ENCODE assay signal across 8 cellular contexts in the genomic region with DNA sequence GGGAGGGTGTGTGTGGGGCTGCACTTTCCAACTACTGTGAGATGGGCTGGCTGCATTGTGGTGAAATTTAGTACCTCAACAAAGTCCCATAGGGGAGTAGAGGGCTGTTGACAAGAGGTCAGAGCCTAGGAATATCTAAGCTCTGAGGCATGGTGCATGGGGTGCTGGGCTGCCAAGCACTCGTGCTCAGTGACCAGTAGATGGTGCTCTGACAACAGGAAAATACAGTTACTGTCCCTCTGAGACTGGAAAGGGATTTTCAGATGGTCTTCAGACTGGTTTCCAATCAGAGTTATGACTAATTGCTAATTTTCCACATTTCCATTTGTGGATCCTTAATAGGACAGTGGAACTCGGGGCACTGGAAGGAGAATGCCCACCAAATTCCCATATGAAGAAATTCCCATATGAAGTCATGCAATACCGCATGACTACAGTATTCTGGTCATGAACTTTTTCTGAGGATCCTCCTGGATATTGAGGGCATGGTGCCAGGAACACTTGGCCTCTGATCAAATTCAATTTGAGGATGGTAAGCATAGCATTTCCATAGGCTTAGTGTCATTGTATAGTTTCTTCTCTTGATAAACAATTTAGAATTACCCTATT. TPM values are rescaled to one million over a fixed set of nuclear protein-coding genes. Genes with fewer than 3 reads are reported as not detected.
DNase-seq lines count a peak whose midpoint lies in the region; ATAC-seq, FAIRE-seq and TF ChIP-seq lines count a peak whose summit lies in the region.

No MANE protein-coding gene starts in this region.

- no peaks in the 10 kb centered on the region for H3K36me3 ChIP-seq in CD4-positive, alpha-beta memory T cell (ENCODE audit: insufficient read depth, low read length)
- no peaks in the 10 kb centered on the region for H3K36me3 ChIP-seq in osteoblast (ENCODE audit: insufficient read depth, low read length)

- intact Hi-C loops in CD4-positive, alpha-beta memory T cell (cut with micrococcal nuclease) = loop anchor here (1.0 to 2.0 kb wide), 3 partner anchors 458 to 918 kb away; no protein-coding TSS in a partner anchor

- no peaks in the 10 kb centered on the region for H3K9me3 ChIP-seq in CD4-positive, alpha-beta memory T cell (ENCODE audit: control insufficient read depth in 1 of 2, low read length in 2 of 2)
- no peaks in the 10 kb centered on the region for H3K9me3 ChIP-seq in osteoblast (ENCODE audit: low read depth, low read length)

- no peak overlapping the region for H3K4me2 ChIP-seq in osteoblast (ENCODE audit: insufficient read depth, low read length)

- H3K27me3 Mint-ChIP-seq in CD4-positive, alpha-beta memory T cell = peaks cover 24 to 27% of the 10 kb centered on the region in 2 donors

- peaks cover 10% of the 10 kb centered on the region for H3K4me1 ChIP-seq in CD4-positive, alpha-beta memory T cell (ENCODE audit: insufficient read depth, low read length)
- no peaks in the 10 kb centered on the region for H3K4me1 ChIP-seq in osteoblast (ENCODE audit: insufficient read depth, low read length)

- H3K4me1 Mint-ChIP-seq in CD4-positive, alpha-beta memory T cell = peaks cover 1 to 13% (median 6%) of the 10 kb centered on the region in 4 donors

- H3K27ac ChIP-seq in CD4-positive, alpha-beta memory T cell (ENCODE audit: low read depth, low read length) = no peak overlapping the region
- no peak overlapping the region for H3K27ac ChIP-seq in osteoblast (ENCODE audit: low read depth, low read length)

- peak in 3 of 5 donors; percentile 18 to 31 (median 19) for DNase-seq in CD4-positive, alpha-beta memory T cell
- DNase-seq in NCI-H2196 treated with DMSO at 0.1 percent for 48 hours (lab: John Stamatoyannopoulos, UW; ENCODE audit: unreplicated experiment) (peak; percentile 36), frontal cortex (ENCODE audit: low spot score in 2 of 2) (peak; percentile 67 to 76), osteoblast (ENCODE audit: insufficient read length, low spot score, missing footprints) (peak; percentile 95), T-helper 9 cell (no peak)
- peak; percentile 11 for DNase-seq in activated CD4-positive, alpha-beta T cell treated with anti-CD3 and anti-CD28 coated beads, Interleukin-2, amount 50 U/mL, for 1 hour

- ATAC-seq in GM18858 (IDR thresholded peaks at IDR 0.05; ENCODE audit: unreplicated experiment) (peak; percentile 61), HG03103 (IDR thresholded peaks at IDR 0.05; ENCODE audit: low read depth, unreplicated experiment) (peak; percentile 37)

- CTCF ChIA-PET in CD4-positive, alpha-beta memory T cell (lab: Charles Lee; ENCODE audit: partially characterized antibody) = interaction anchor here (0.8 to 6.6 kb wide), 12 partner anchors 7 to 664 kb away, joined by 3 to 72 read pairs (median 6); no protein-coding TSS in a partner anchor

- POLR2A ChIA-PET in CD4-positive, alpha-beta memory T cell (lab: Charles Lee; ENCODE audit: partially characterized antibody) = no interaction called here

- FAIRE-seq in frontal cortex (lab: Jason Lieb, UNC) = no peak

- peaks cover 0 to 2% (median 0%) of the 10 kb centered on the region in 8 donors for H3K9me3 Mint-ChIP-seq in CD4-positive, alpha-beta memory T cell

- H3K79me2 ChIP-seq in osteoblast (ENCODE audit: insufficient read depth, low read length) = no peaks in the 10 kb centered on the region

- no peak overlapping the region for H3K4me3 Mint-ChIP-seq in CD4-positive, alpha-beta memory T cell

- H3K27ac Mint-ChIP-seq in CD4-positive, alpha-beta memory T cell = no peak overlapping the region

- peaks cover 10% of the 10 kb centered on the region for H3K27me3 ChIP-seq in CD4-positive, alpha-beta memory T cell (ENCODE audit: insufficient read depth, low read length)
- peaks cover 31% of the 10 kb centered on the region for H3K27me3 ChIP-seq in osteoblast (ENCODE audit: insufficient read depth, low read length)

- no peak overlapping the region for H3K4me3 ChIP-seq in CD4-positive, alpha-beta memory T cell (ENCODE audit: low read length in 2 of 2)
- no peak overlapping the region for H3K4me3 ChIP-seq in osteoblast (ENCODE audit: insufficient read depth, low read length)

- no peaks in the 10 kb centered on the region for H4K20me1 ChIP-seq in osteoblast (ENCODE audit: insufficient read depth, low read length)

- no peaks in the 10 kb centered on the region for H3K36me3 Mint-ChIP-seq in CD4-positive, alpha-beta memory T cell

- H2AFZ ChIP-seq in osteoblast (ENCODE audit: low read length) = no peak overlapping the region

- peak; percentile 87 for TF ChIP-seq CTCF in osteoblast (IDR thresholded peaks at IDR 0.05; ENCODE audit: extremely low read depth, low read depth, low read length)

RNA-seq across cellular contexts. Expression of a gene that starts 4.1 kb away (rescaled TPM):
- not detected for total RNA-seq in CD4-positive, alpha-beta memory T cell
- not detected for polyA plus RNA-seq in CD4-positive, alpha-beta memory T cell
- total RNA-seq in frontal cortex (64.4 TPM), osteoblast (under 0.01 and 0.29 TPM in 2 replicates)

Comparison
In these comparisons a context has a peak if more than half of its experiments do, and no peak if none do; other contexts are left out.
1. RNA of a gene that starts 4.1 kb away (total RNA-seq): 64.4 TPM in frontal cortex (single experiment); not detected in CD4-positive, alpha-beta memory T cell and under 0.01 to 0.29 TPM in osteoblast; every median in the first group is over 10 times any median in the second.